8 cellular contexts compared by ENCODE assay signal in genomic region chr22:22955866-22956535, GRCh38.
DNase-seq lines count a peak whose midpoint lies in the region; ATAC-seq and TF ChIP-seq lines count a peak whose summit lies in the region.

No MANE protein-coding gene starts in this region.

- CTCF ChIA-PET in WTC11 (lab: Charles Lee) = interaction anchor here (1.0 to 6.1 kb wide), 20 partner anchors 15 to 326 kb away, joined by 3 to 91 read pairs (median 15); partner anchors contain the start of gene GNAZ

- peaks cover 10% of the 10 kb centered on the region for H3K9me3 Mint-ChIP-seq in WTC11

- peaks cover 9% of the 10 kb centered on the region for H3K4me1 Mint-ChIP-seq in WTC11

- DNase-seq in DMS 273 (lab: John Stamatoyannopoulos, UW; ENCODE audit: unreplicated experiment) (peak; percentile 75), DMS 273 treated with DMSO at 0.1 percent for 48 hours (lab: John Stamatoyannopoulos, UW) (no peak), NCI-H2029 (lab: John Stamatoyannopoulos, UW) (peak; percentile 20), WTC11 (ENCODE audit: low spot score) (peak; percentile 72), caudate nucleus (lab: John Stamatoyannopoulos, UW) (peak in 50 of 61 donors; percentile 7 to 78 (median 40)), kidney glomerular epithelial cell (lab: John Stamatoyannopoulos, UW) (peak; percentile 63)
- DNase-seq in stimulated activated CD4-positive, alpha-beta T cell treated with anti-CD3 and anti-CD28 coated beads, Interleukin-2, amount 100 ng/mL, for 4 hours (ENCODE audit: low read depth) = peak; percentile 48

- no peak overlapping the region for H3K27ac ChIP-seq in caudate nucleus (ENCODE audit: low read depth, low read length)

- ATAC-seq in WTC11 = peak; percentile 82
- no peak for ATAC-seq in GM21619 (IDR thresholded peaks at IDR 0.05; ENCODE audit: unreplicated experiment)

- no peaks in the 10 kb centered on the region for H3K36me3 Mint-ChIP-seq in WTC11

- peak; percentile 57 for TF ChIP-seq CTCF in WTC11 (IDR thresholded peaks at IDR 0.05)

- no peak overlapping the region for H3K27ac Mint-ChIP-seq in WTC11

- POLR2A ChIA-PET in WTC11 (lab: Charles Lee) = no interaction called here

- peaks cover 65% of the 10 kb centered on the region for H3K27me3 Mint-ChIP-seq in WTC11 (ENCODE audit: low read depth)

- H3K4me3 Mint-ChIP-seq in WTC11 = no peak overlapping the region

TF ChIP-seq in WTC11, 78 proteins besides CTCF, POLR2A, EP300 and RAD21:
- TF ChIP-seq FOXP1 (CRISPR knock-in tag; IDR thresholded peaks at IDR 0.05; ENCODE audit: borderline replicate concordance) = no peak
- no peak for TF ChIP-seq ZNF263 (CRISPR knock-in tag; IDR thresholded peaks at IDR 0.05; ENCODE audit: low read depth)
- TF ChIP-seq SMAD3 (CRISPR knock-in tag; IDR thresholded peaks at IDR 0.05; ENCODE audit: borderline replicate concordance) = no peak
- TF ChIP-seq SMAD4 (CRISPR knock-in tag; IDR thresholded peaks at IDR 0.05) = no peak
- no peak for TF ChIP-seq SP1 (CRISPR knock-in tag; conservative IDR thresholded peaks at IDR 0.05)
- TF ChIP-seq TCF7 (CRISPR knock-in tag; IDR thresholded peaks at IDR 0.05; ENCODE audit: low read depth) = no peak
- TF ChIP-seq, protein P1, sequence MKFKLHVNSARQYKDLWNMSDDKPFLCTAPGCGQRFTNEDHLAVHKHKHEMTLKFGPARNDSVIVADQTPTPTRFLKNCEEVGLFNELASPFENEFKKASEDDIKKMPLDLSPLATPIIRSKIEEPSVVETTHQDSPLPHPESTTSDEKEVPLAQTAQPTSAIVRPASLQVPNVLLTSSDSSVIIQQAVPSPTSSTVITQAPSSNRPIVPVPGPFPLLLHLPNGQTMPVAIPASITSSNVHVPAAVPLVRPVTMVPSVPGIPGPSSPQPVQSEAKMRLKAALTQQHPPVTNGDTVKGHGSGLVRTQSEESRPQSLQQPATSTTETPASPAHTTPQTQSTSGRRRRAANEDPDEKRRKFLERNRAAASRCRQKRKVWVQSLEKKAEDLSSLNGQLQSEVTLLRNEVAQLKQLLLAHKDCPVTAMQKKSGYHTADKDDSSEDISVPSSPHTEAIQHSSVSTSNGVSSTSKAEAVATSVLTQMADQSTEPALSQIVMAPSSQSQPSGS (CRISPR knock-in tag; IDR thresholded peaks at IDR 0.05; ENCODE audit: borderline replicate concordance, low read depth) = no peak
- TF ChIP-seq NR1H2 (CRISPR knock-in tag; IDR thresholded peaks at IDR 0.05) = no peak
- no peak for TF ChIP-seq ATF1 (CRISPR knock-in tag; IDR thresholded peaks at IDR 0.05)
- TF ChIP-seq PRDM15 (CRISPR knock-in tag; IDR thresholded peaks at IDR 0.05) = no peak
- TF ChIP-seq, protein P2, sequence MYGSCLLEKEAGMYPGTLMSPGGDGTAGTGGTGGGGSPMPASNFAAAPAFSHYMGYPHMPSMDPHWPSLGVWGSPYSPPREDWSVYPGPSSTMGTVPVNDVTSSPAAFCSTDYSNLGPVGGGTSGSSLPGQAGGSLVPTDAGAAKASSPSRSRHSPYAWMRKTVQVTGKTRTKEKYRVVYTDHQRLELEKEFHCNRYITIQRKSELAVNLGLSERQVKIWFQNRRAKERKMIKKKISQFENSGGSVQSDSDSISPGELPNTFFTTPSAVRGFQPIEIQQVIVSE (CRISPR knock-in tag; IDR thresholded peaks at IDR 0.05; ENCODE audit: borderline replicate concordance) = no peak
- no peak for TF ChIP-seq RELA (CRISPR knock-in tag; IDR thresholded peaks at IDR 0.05; ENCODE audit: borderline replicate concordance)
- TF ChIP-seq, protein P3, sequence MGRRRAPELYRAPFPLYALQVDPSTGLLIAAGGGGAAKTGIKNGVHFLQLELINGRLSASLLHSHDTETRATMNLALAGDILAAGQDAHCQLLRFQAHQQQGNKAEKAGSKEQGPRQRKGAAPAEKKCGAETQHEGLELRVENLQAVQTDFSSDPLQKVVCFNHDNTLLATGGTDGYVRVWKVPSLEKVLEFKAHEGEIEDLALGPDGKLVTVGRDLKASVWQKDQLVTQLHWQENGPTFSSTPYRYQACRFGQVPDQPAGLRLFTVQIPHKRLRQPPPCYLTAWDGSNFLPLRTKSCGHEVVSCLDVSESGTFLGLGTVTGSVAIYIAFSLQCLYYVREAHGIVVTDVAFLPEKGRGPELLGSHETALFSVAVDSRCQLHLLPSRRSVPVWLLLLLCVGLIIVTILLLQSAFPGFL (CRISPR knock-in tag; IDR thresholded peaks at IDR 0.05; ENCODE audit: borderline replicate concordance) = no peak
- no peak for TF ChIP-seq ZNF416 (CRISPR knock-in tag; IDR thresholded peaks at IDR 0.05)
- TF ChIP-seq MYBL2 (CRISPR knock-in tag; IDR thresholded peaks at IDR 0.05) = no peak
- TF ChIP-seq, protein P4, sequence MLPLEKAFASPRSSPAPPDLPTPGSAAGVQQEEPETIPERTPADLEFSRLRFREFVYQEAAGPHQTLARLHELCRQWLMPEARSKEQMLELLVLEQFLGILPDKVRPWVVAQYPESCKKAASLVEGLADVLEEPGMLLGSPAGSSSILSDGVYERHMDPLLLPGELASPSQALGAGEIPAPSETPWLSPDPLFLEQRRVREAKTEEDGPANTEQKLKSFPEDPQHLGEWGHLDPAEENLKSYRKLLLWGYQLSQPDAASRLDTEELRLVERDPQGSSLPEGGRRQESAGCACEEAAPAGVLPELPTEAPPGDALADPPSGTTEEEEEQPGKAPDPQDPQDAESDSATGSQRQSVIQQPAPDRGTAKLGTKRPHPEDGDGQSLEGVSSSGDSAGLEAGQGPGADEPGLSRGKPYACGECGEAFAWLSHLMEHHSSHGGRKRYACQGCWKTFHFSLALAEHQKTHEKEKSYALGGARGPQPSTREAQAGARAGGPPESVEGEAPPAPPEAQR (CRISPR knock-in tag; IDR thresholded peaks at IDR 0.05) = no peak
- no peak for TF ChIP-seq IRF2 (CRISPR knock-in tag; IDR thresholded peaks at IDR 0.05; ENCODE audit: borderline replicate concordance, low read depth)
- no peak for TF ChIP-seq FOXJ3 (CRISPR knock-in tag; IDR thresholded peaks at IDR 0.05; ENCODE audit: borderline replicate concordance)
- no peak for TF ChIP-seq STAT6 (CRISPR knock-in tag; conservative IDR thresholded peaks at IDR 0.05; ENCODE audit: low read depth)
